Comparison of ENCODE assay signal across 15 cellular contexts in the genomic region with DNA sequence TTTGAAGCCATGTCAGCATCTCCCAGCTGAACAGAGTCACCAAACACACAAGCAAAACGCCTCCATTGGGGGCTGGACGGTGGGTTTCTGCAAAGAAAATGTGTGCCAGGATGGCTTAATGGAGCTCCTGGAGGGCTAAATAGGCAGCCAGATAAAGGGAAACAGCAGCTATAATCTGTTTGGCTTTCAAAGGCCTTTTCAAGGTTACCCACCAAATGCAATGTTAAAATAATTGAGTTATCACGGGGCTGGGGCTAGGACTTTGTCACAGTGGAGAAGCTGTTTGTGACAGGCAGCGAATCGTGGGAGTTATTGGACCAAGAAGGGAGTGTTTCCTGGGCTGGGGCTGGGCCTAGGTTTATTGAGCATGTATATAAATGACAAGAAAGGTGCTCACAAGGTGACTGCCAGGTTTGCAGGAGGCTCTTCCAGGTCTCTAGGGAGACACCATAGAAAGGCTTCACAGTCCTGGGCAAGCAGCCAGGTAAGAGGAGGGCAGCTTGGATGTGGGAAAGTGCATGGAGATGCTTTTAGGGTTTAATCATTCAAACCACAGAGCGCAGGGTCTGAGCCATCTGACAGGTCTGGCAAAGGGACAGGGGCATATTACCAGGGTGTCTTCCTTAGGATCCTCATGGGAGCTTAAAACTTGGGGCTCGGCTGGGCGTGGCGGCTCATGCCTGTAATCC. TPM values are rescaled to one million over a fixed set of nuclear protein-coding genes. Genes with fewer than 3 reads are reported as not detected.
DNase-seq lines count a peak whose midpoint lies in the region; ATAC-seq, FAIRE-seq and TF ChIP-seq lines count a peak whose summit lies in the region.
"Had no signal": no experiment of that assay in that cellular context is flagged by ENCODE, and none has a peak within 500 bp of the region (broad histone marks: within the 10 kb centered on the region; RNA-seq: fewer than 3 reads in every experiment).

No MANE protein-coding gene starts in this region.

- in situ Hi-C loops in HAP-1 (cut with MboI; ENCODE audit: low sequenced_read_pairs), result no loop called here

- H3K27me3 ChIP-seq in HAP-1 (ENCODE audit: low read depth) (no peaks in the 10 kb centered on the region), heart left ventricle (no peaks in the 10 kb centered on the region)

- no peaks in the 10 kb centered on the region for H3K9me3 ChIP-seq in HAP-1
- H3K9me3 ChIP-seq in heart left ventricle, result peaks cover 0 to 17% (median 7%) of the 10 kb centered on the region in 12 donors

- H3K4me1 ChIP-seq in HAP-1 (no peaks in the 10 kb centered on the region), heart left ventricle (peaks cover 0 to 10% (median 0%) of the 10 kb centered on the region in 12 donors)

- peak; percentile 73 for FAIRE-seq in RCC 7860 (lab: Jason Lieb, UNC)

- DNase-seq in DMS153 (lab: John Stamatoyannopoulos, UW) (peak; percentile 23), LHCN-M2 (ENCODE audit: low read depth) (peak; percentile 66), RCC 7860 (ENCODE audit: low spot score) (peak; percentile 75), kidney glomerular epithelial cell (lab: John Stamatoyannopoulos, UW) (peak; percentile 85), ureter (ENCODE audit: low spot score) (no peak), HAP-1 (ENCODE audit: low spot score in 2 of 2) (no peak), heart left ventricle (no peak)
- DNase-seq: activated naive CD4-positive, alpha-beta T cell treated with anti-CD3 and anti-CD28 coated beads for 36 hours; foreskin melanocyte; Karpas-422; left colon; nucleus accumbens; T-helper 2 cell had no signal

- ATAC-seq in GM19395 (IDR thresholded peaks at IDR 0.05; ENCODE audit: unreplicated experiment) (no peak), heart left ventricle (no peak)
- ATAC-seq: left colon had no signal

- intact Hi-C loops in heart left ventricle (cut with DNase I), result no loop called here

- H3K36me3 ChIP-seq in HAP-1 (replicated peaks) (no peaks in the 10 kb centered on the region), heart left ventricle (no peaks in the 10 kb centered on the region)

- WGBS in heart left ventricle, 4 donors, result 75 to 82% (median 78%) methylated on average over 9 of the region's 9 CpGs

- TF ChIP-seq CTCF in heart left ventricle (IDR thresholded peaks at IDR 0.05), result no peak

- TF ChIP-seq POLR2A in heart left ventricle (IDR thresholded peaks at IDR 0.05), result no peak

- H3K4me3 ChIP-seq in HAP-1, result no peak overlapping the region
- no peak overlapping the region for H3K4me3 ChIP-seq in heart left ventricle
- H3K4me3 ChIP-seq: coronary artery had no signal

- H3K27ac ChIP-seq in heart left ventricle, result no peak overlapping the region
- H3K27ac ChIP-seq: coronary artery had no signal

RNA-seq across cellular contexts. Expression of gene GRIK4, which starts 28.3 kb away (rescaled TPM):
- total RNA-seq in LHCN-M2 (2014; rRNA removed), result 0.06 and 0.13 TPM in 2 replicates
- 0.09 TPM for polyA plus RNA-seq in LHCN-M2 (2012)
- total RNA-seq in ureter, result 0.21 TPM
- under 1 TPM in 4 of 9 donors, not detected in 5; 0.07 to 0.45 (median 0.13) TPM for total RNA-seq in heart left ventricle
- polyA plus RNA-seq in heart left ventricle, result under 1 TPM in 1 of 2 donors, not detected in 1; 0.04 TPM
- total RNA-seq: activated naive CD4-positive, alpha-beta T cell treated with anti-CD3 and anti-CD28 coated beads for 36 hours had no signal

Comparison
In these comparisons a context has a peak if more than half of its experiments do, and no peak if none do; other contexts are left out.
1. DNase-seq: peak in DMS153 (single experiment), LHCN-M2 (single experiment), RCC 7860 (single experiment) and kidney glomerular epithelial cell (single experiment); none in ureter (single experiment), HAP-1 (0 of 2) and heart left ventricle (0 of 5).